Comparison of ENCODE assay signal across 16 cellular contexts in genomic region chr5:22473865-22474264, GRCh38.
"Had no signal": no experiment of that assay in that cellular context is flagged by ENCODE, and none has a peak within 500 bp of the region (broad histone marks: within the 10 kb centered on the region; RNA-seq: fewer than 3 reads in every experiment).

No MANE protein-coding gene starts in this region.

- H3K27me3 Mint-ChIP-seq: activated naive CD4-positive, alpha-beta T cell treated with anti-CD3 and anti-CD28 coated beads, Interleukin-2, amount 50 U/mL, for 24 hours had no signal

- H3K27me3 ChIP-seq: adrenal gland, foreskin keratinocyte, tibial nerve, uterus had no signal

- ATAC-seq: foreskin keratinocyte had no signal

- H3K4me1 Mint-ChIP-seq: activated naive CD4-positive, alpha-beta T cell treated with anti-CD3 and anti-CD28 coated beads, Interleukin-2, amount 50 U/mL, for 24 hours; nephron progenitor cell had no signal

- DNase-seq: activated CD4-positive, alpha-beta T cell treated with anti-CD3 and anti-CD28 coated beads, Interleukin-2, amount 50 U/mL, for 48 hours; activated T-cell treated with anti-CD3 and anti-CD28 coated beads, Interleukin-2, amount 50 U/mL, for 1 hour; adrenal gland; caudate nucleus; nephron progenitor cell; occipital lobe; stimulated activated CD4-positive, alpha-beta T cell treated with anti-CD3 and anti-CD28 coated beads, Interleukin-15, amount 100 ng/mL, for 24 hours; stimulated activated CD4-positive, alpha-beta T cell treated with anti-CD3 and anti-CD28 coated beads, Interleukin-4, amount 100 ng/mL, for 24 hours; stimulated activated naive CD4-positive, alpha-beta T cell; T1000; uterus had no signal

- H3K9me3 Mint-ChIP-seq: nephron progenitor cell had no signal

- H3K4me3 Mint-ChIP-seq: activated naive CD4-positive, alpha-beta T cell treated with anti-CD3 and anti-CD28 coated beads, Interleukin-2, amount 50 U/mL, for 24 hours; nephron progenitor cell had no signal

- H3K36me3 ChIP-seq: adrenal gland, tibial nerve, uterus had no signal

- H3K4me1 ChIP-seq: foreskin keratinocyte, tibial nerve, uterus had no signal

- H3K36me3 Mint-ChIP-seq: activated naive CD4-positive, alpha-beta T cell treated with anti-CD3 and anti-CD28 coated beads, Interleukin-2, amount 50 U/mL, for 24 hours had no signal

- H3K27ac ChIP-seq: adrenal gland, foreskin keratinocyte, tibial nerve, uterus, VCaP had no signal

- H3K4me3 ChIP-seq: adrenal gland, tibial nerve, uterus had no signal

- FAIRE-seq: colon had no signal

- H3K9me3 ChIP-seq: adrenal gland, tibial nerve, uterus had no signal

- H3K27ac Mint-ChIP-seq: activated naive CD4-positive, alpha-beta T cell treated with anti-CD3 and anti-CD28 coated beads, Interleukin-2, amount 50 U/mL, for 24 hours; nephron progenitor cell had no signal
